Comparison of ENCODE assay signal across 10 cellular contexts in genomic region chr2:201452856-201453643, GRCh38. TPM values are rescaled to one million over a fixed set of nuclear protein-coding genes. Genes with fewer than 3 reads are reported as not detected.
DNase-seq lines count a peak whose midpoint lies in the region; ATAC-seq lines count a peak whose summit lies in the region.
"Had no signal": no experiment of that assay in that cellular context is flagged by ENCODE, and none has a peak within 500 bp of the region (broad histone marks: within the 10 kb centered on the region; RNA-seq: fewer than 3 reads in every experiment).

No MANE protein-coding gene starts in this region.

- H3K9me3 ChIP-seq in iPS-20b (ENCODE audit: insufficient read depth, low read depth, low read length), result no peaks in the 10 kb centered on the region

- no peak for DNase-seq in T-helper 2 cell treated with Interferon-gamma antibody and Interleukin-4, amounts not matched to agents 5 μg/mL and 100 μg/mL, for 36 hours (ENCODE audit: low spot score)
- DNase-seq in T-helper 2 cell (no peak), mesenteric fat pad (ENCODE audit: low spot score) (no peak), 8988T (no peak), RKO (ENCODE audit: low spot score) (no peak)
- no peak for DNase-seq in activated T-helper 1 cell treated with anti-CD3 and anti-CD28 coated beads, Interleukin-12 subunit alpha, Interleukin-12 subunit beta, Interleukin-2, Interleukin-4 antibody, amounts not matched to agents 30 ng/mL and 10 ng/mL and 1 ng/mL, durations not matched to agents 14 hours and 24 hours and 36 hours (ENCODE audit: low spot score)
- DNase-seq: AML-193, dermis blood vessel endothelial cell had no signal

- peaks cover 9% of the 10 kb centered on the region; the same call in 1 of the 2 replicates for H3K27me3 ChIP-seq in iPS-20b (ENCODE audit: insufficient read depth, low read length)

- peak overlapping the region; percentile 71 for H3K9ac ChIP-seq in iPS-20b (ENCODE audit: low read depth, low read length)

- no peak overlapping the region for H3K27ac ChIP-seq in iPS-20b (ENCODE audit: low read length)

- peak overlapping the region; percentile 88 for H3K4me3 Mint-ChIP-seq in T-helper 2 cell treated with Interferon-gamma antibody and Interleukin-4, amounts not matched to agents 5 μg/mL and 100 μg/mL, for 36 hours
- peak overlapping the region; percentile 88 for H3K4me3 Mint-ChIP-seq in activated T-helper 1 cell treated with anti-CD3 and anti-CD28 coated beads, Interleukin-12 subunit alpha, Interleukin-12 subunit beta, Interleukin-2, Interleukin-4 antibody, amounts not matched to agents 30 ng/mL and 10 ng/mL and 1 ng/mL, durations not matched to agents 14 hours and 24 hours and 36 hours
- H3K4me3 Mint-ChIP-seq in stimulated activated memory B cell treated with anti-CD40 and anti-IgM and Interleukin-4, amounts not matched to agents 10 μg/mL and 1 μg/mL and 100 μg/mL, for 72 hours, result peak overlapping the region; percentile 97

- H3K36me3 Mint-ChIP-seq in T-helper 2 cell treated with Interferon-gamma antibody and Interleukin-4, amounts not matched to agents 5 μg/mL and 100 μg/mL, for 36 hours (ENCODE audit: low read depth), result peaks cover 19% of the 10 kb centered on the region
- peaks cover 9% of the 10 kb centered on the region for H3K36me3 Mint-ChIP-seq in activated T-helper 1 cell treated with anti-CD3 and anti-CD28 coated beads, Interleukin-12 subunit alpha, Interleukin-12 subunit beta, Interleukin-2, Interleukin-4 antibody, amounts not matched to agents 30 ng/mL and 10 ng/mL and 1 ng/mL, durations not matched to agents 14 hours and 24 hours and 36 hours (ENCODE audit: low read depth)
- H3K36me3 Mint-ChIP-seq in stimulated activated memory B cell treated with anti-CD40 and anti-IgM and Interleukin-4, amounts not matched to agents 10 μg/mL and 1 μg/mL and 100 μg/mL, for 72 hours, result no peaks in the 10 kb centered on the region

- H3K36me3 ChIP-seq in iPS-20b (ENCODE audit: insufficient read depth, low read depth, low read length), result no peaks in the 10 kb centered on the region

- peaks cover 12% of the 10 kb centered on the region for H3K27me3 Mint-ChIP-seq in T-helper 2 cell treated with Interferon-gamma antibody and Interleukin-4, amounts not matched to agents 5 μg/mL and 100 μg/mL, for 36 hours (ENCODE audit: low read depth)
- peaks cover 12% of the 10 kb centered on the region for H3K27me3 Mint-ChIP-seq in activated T-helper 1 cell treated with anti-CD3 and anti-CD28 coated beads, Interleukin-12 subunit alpha, Interleukin-12 subunit beta, Interleukin-2, Interleukin-4 antibody, amounts not matched to agents 30 ng/mL and 10 ng/mL and 1 ng/mL, durations not matched to agents 14 hours and 24 hours and 36 hours (ENCODE audit: insufficient read depth)
- no peaks in the 10 kb centered on the region for H3K27me3 Mint-ChIP-seq in stimulated activated memory B cell treated with anti-CD40 and anti-IgM and Interleukin-4, amounts not matched to agents 10 μg/mL and 1 μg/mL and 100 μg/mL, for 72 hours

- no peak overlapping the region for H3K27ac Mint-ChIP-seq in T-helper 2 cell treated with Interferon-gamma antibody and Interleukin-4, amounts not matched to agents 5 μg/mL and 100 μg/mL, for 36 hours
- H3K27ac Mint-ChIP-seq in activated T-helper 1 cell treated with anti-CD3 and anti-CD28 coated beads, Interleukin-12 subunit alpha, Interleukin-12 subunit beta, Interleukin-2, Interleukin-4 antibody, amounts not matched to agents 30 ng/mL and 10 ng/mL and 1 ng/mL, durations not matched to agents 14 hours and 24 hours and 36 hours, result no peak overlapping the region
- H3K27ac Mint-ChIP-seq in stimulated activated memory B cell treated with anti-CD40 and anti-IgM and Interleukin-4, amounts not matched to agents 10 μg/mL and 1 μg/mL and 100 μg/mL, for 72 hours, result no peak overlapping the region

- no peak for ATAC-seq in stimulated activated memory B cell treated with anti-CD40 and anti-IgM and Interleukin-4, amounts not matched to agents 10 μg/mL and 1 μg/mL and 100 μg/mL, for 72 hours

- H3K4me1 Mint-ChIP-seq in T-helper 2 cell treated with Interferon-gamma antibody and Interleukin-4, amounts not matched to agents 5 μg/mL and 100 μg/mL, for 36 hours (ENCODE audit: low read depth), result peaks cover 32% of the 10 kb centered on the region
- peaks cover 27% of the 10 kb centered on the region for H3K4me1 Mint-ChIP-seq in activated T-helper 1 cell treated with anti-CD3 and anti-CD28 coated beads, Interleukin-12 subunit alpha, Interleukin-12 subunit beta, Interleukin-2, Interleukin-4 antibody, amounts not matched to agents 30 ng/mL and 10 ng/mL and 1 ng/mL, durations not matched to agents 14 hours and 24 hours and 36 hours (ENCODE audit: low read depth)
- H3K4me1 Mint-ChIP-seq in stimulated activated memory B cell treated with anti-CD40 and anti-IgM and Interleukin-4, amounts not matched to agents 10 μg/mL and 1 μg/mL and 100 μg/mL, for 72 hours, result peaks cover under 1% of the 10 kb centered on the region

- intact Hi-C loops in activated T-helper 1 cell treated with anti-CD3 and anti-CD28 coated beads, Interleukin-12 subunit alpha, Interleukin-12 subunit beta, Interleukin-2, Interleukin-4 antibody, amounts not matched to agents 30 ng/mL and 10 ng/mL and 1 ng/mL, durations not matched to agents 14 hours and 24 hours and 36 hours (cut with micrococcal nuclease), result loop anchor here (5.0 kb wide), 2 partner anchors 381 to 579 kb away; partner anchors contain the start of genes FZD7, HYCC2 and NDUFB3

- H3K4me3 ChIP-seq in iPS-20b (ENCODE audit: low read length), result peak overlapping the region; percentile 83

- H3K9me3 Mint-ChIP-seq in T-helper 2 cell treated with Interferon-gamma antibody and Interleukin-4, amounts not matched to agents 5 μg/mL and 100 μg/mL, for 36 hours, result no peaks in the 10 kb centered on the region
- no peaks in the 10 kb centered on the region for H3K9me3 Mint-ChIP-seq in activated T-helper 1 cell treated with anti-CD3 and anti-CD28 coated beads, Interleukin-12 subunit alpha, Interleukin-12 subunit beta, Interleukin-2, Interleukin-4 antibody, amounts not matched to agents 30 ng/mL and 10 ng/mL and 1 ng/mL, durations not matched to agents 14 hours and 24 hours and 36 hours
- no peaks in the 10 kb centered on the region for H3K9me3 Mint-ChIP-seq in stimulated activated memory B cell treated with anti-CD40 and anti-IgM and Interleukin-4, amounts not matched to agents 10 μg/mL and 1 μg/mL and 100 μg/mL, for 72 hours

- no peaks in the 10 kb centered on the region for H3K4me1 ChIP-seq in iPS-20b (ENCODE audit: insufficient read depth, low read length)

RNA-seq across cellular contexts. Expression of gene STRADB, which starts 1.5 kb away (rescaled TPM):
- 14.6 and 18.1 TPM in 2 replicates for total RNA-seq in activated T-helper 1 cell treated with anti-CD3 and anti-CD28 coated beads, Interleukin-12 subunit alpha, Interleukin-12 subunit beta, Interleukin-2, Interleukin-4 antibody, amounts not matched to agents 30 ng/mL and 10 ng/mL and 1 ng/mL, durations not matched to agents 14 hours and 24 hours and 36 hours
- total RNA-seq in mesenteric fat pad, result 34.7 TPM

RNA-seq across cellular contexts. Expression of gene TRAK2, which starts 1.8 kb away (rescaled TPM):
- 24.7 and 28.9 TPM in 2 replicates for total RNA-seq in activated T-helper 1 cell treated with anti-CD3 and anti-CD28 coated beads, Interleukin-12 subunit alpha, Interleukin-12 subunit beta, Interleukin-2, Interleukin-4 antibody, amounts not matched to agents 30 ng/mL and 10 ng/mL and 1 ng/mL, durations not matched to agents 14 hours and 24 hours and 36 hours
- total RNA-seq in mesenteric fat pad, result 59.7 TPM
